Comparison of ENCODE assay signal across 23 cellular contexts in the genomic region with DNA sequence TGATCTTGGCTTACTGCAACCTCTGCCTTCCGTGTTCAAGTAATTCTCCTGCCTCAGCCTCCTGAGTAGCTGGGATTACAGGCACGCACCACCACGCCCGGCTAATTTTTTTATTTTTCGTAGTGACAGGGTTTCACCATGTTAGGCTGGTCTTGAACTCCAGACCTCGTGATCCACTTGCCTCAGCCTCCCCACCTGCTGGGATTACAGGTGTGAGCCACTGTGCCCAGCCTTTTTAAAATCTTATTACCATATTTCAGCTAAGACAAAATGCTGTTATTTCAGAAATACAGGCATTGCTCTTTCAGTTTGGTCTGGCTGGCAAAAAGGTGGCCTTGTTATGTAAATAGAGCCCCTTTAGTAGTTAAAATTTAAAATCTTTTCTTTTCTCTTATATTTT.
"Had no signal": no experiment of that assay in that cellular context is flagged by ENCODE, and none has a peak within 500 bp of the region (broad histone marks: within the 10 kb centered on the region; RNA-seq: fewer than 3 reads in every experiment).

No MANE protein-coding gene starts in this region.

- H3K27me3 ChIP-seq: colonic mucosa, foreskin keratinocyte, upper lobe of right lung had no signal

- H3K4me3 ChIP-seq: colonic mucosa, lower lobe of right lung, prostate gland, skin epidermis, thoracic aorta, upper lobe of right lung had no signal

- H3K9me3 Mint-ChIP-seq: neural crest cell; stimulated activated naive CD8-positive, alpha-beta T cell treated with anti-CD3 and anti-CD28 coated beads, Interleukin-15, amount 100 ng/mL, for 72 hours had no signal

- H3K27ac ChIP-seq: colonic mucosa, foreskin keratinocyte, lower lobe of right lung, prostate gland, thoracic aorta, upper lobe of right lung had no signal

- H3K4me3 Mint-ChIP-seq: activated CD4-positive, alpha-beta T cell treated with anti-CD3 and anti-CD28 coated beads for 36 hours; activated CD8-positive, alpha-beta T cell treated with anti-CD3 and anti-CD28 coated beads, Interleukin-2, amount 10 ng/mL, durations not matched to agents 7 days and 5 days; activated naive CD8-positive, alpha-beta T cell; neural crest cell; stimulated activated naive CD8-positive, alpha-beta T cell treated with anti-CD3 and anti-CD28 coated beads, Interleukin-15, amount 100 ng/mL, for 72 hours had no signal

- ATAC-seq: activated CD4-positive, alpha-beta T cell treated with anti-CD3 and anti-CD28 coated beads for 36 hours; activated CD8-positive, alpha-beta T cell treated with anti-CD3 and anti-CD28 coated beads, Interleukin-2, amount 10 ng/mL, durations not matched to agents 7 days and 5 days; foreskin keratinocyte; left cardiac atrium; lower lobe of right lung; right cardiac atrium; stimulated activated naive CD8-positive, alpha-beta T cell treated with anti-CD3 and anti-CD28 coated beads, Interleukin-15, amount 100 ng/mL, for 72 hours; upper lobe of right lung had no signal

- H3K36me3 Mint-ChIP-seq: activated naive CD8-positive, alpha-beta T cell had no signal

- H3K27ac Mint-ChIP-seq: activated CD4-positive, alpha-beta T cell treated with anti-CD3 and anti-CD28 coated beads for 36 hours; activated CD8-positive, alpha-beta T cell treated with anti-CD3 and anti-CD28 coated beads, Interleukin-2, amount 10 ng/mL, durations not matched to agents 7 days and 5 days; activated naive CD8-positive, alpha-beta T cell; stimulated activated naive CD8-positive, alpha-beta T cell treated with anti-CD3 and anti-CD28 coated beads, Interleukin-15, amount 100 ng/mL, for 72 hours had no signal

- H3K4me1 Mint-ChIP-seq: activated CD4-positive, alpha-beta T cell treated with anti-CD3 and anti-CD28 coated beads for 36 hours; brain; neural crest cell; stimulated activated naive CD8-positive, alpha-beta T cell treated with anti-CD3 and anti-CD28 coated beads, Interleukin-15, amount 100 ng/mL, for 72 hours had no signal

- H3K27me3 Mint-ChIP-seq: activated CD4-positive, alpha-beta T cell treated with anti-CD3 and anti-CD28 coated beads for 36 hours; activated naive CD8-positive, alpha-beta T cell; brain; stimulated activated naive CD8-positive, alpha-beta T cell treated with anti-CD3 and anti-CD28 coated beads, Interleukin-15, amount 100 ng/mL, for 72 hours had no signal

- H3K4me1 ChIP-seq: colonic mucosa, foreskin keratinocyte, lower lobe of right lung, prostate gland, upper lobe of right lung had no signal

- DNase-seq: activated CD4-positive, alpha-beta T cell treated with anti-CD3 and anti-CD28 coated beads for 36 hours; activated CD8-positive, alpha-beta memory T cell treated with anti-CD3 and anti-CD28 coated beads, Interleukin-2, amount 50 U/mL, for 4 hours; activated CD8-positive, alpha-beta T cell treated with anti-CD3 and anti-CD28 coated beads, Interleukin-2, amount 10 ng/mL, durations not matched to agents 7 days and 5 days; activated effector memory CD4-positive, alpha-beta T cell treated with anti-CD3 and anti-CD28 coated beads, Interleukin-2, amount 50 U/mL, for 16 hours; activated T-cell treated with anti-CD3 and anti-CD28 coated beads, Interleukin-2, amount 50 U/mL, for 48 hours; central memory CD4-positive, alpha-beta T cell; colonic mucosa; effector CD4-positive, alpha-beta T cell; foreskin keratinocyte; left cardiac atrium; lower lobe of right lung; midbrain; right cardiac atrium; stimulated activated CD4-positive, alpha-beta T cell treated with anti-CD3 and anti-CD28 coated beads, Interleukin-4, amount 100 ng/mL, for 4 hours; stimulated activated CD8-positive, alpha-beta memory T cell treated with anti-CD3 and anti-CD28 coated beads, Interleukin-4, amount 100 ng/mL, for 48 hours; stimulated activated naive CD8-positive, alpha-beta T cell treated with anti-CD3 and anti-CD28 coated beads, Interleukin-15, amount 100 ng/mL, for 72 hours; upper lobe of right lung had no signal

- H3K9me3 ChIP-seq: colonic mucosa, lower lobe of right lung, prostate gland, thoracic aorta, upper lobe of right lung had no signal

- H3K36me3 ChIP-seq: colonic mucosa, lower lobe of right lung, prostate gland, thoracic aorta, upper lobe of right lung had no signal
